In genomic region chr1:113812661-113813135, GRCh38 we compare ENCODE assay signal across 8 cellular contexts. TPM values are rescaled to one million over a fixed set of nuclear protein-coding genes. Genes with fewer than 3 reads are reported as not detected.
A peak's percentile ranks its signal among the peaks of the same experiment; 100 is the strongest.
DNase-seq lines count a peak whose midpoint lies in the region; FAIRE-seq and TF ChIP-seq lines count a peak whose summit lies in the region.

No MANE protein-coding gene starts in this region.

- H3K4me3 Mint-ChIP-seq in neural crest cell: peak overlapping the region; percentile 96

- H3K27me3 ChIP-seq in endothelial cell of umbilical vein (ENCODE audit: control insufficient read depth in 2 of 2, insufficient read depth in 2 of 2, low read length in 2 of 2): no peaks in the 10 kb centered on the region

- TF ChIP-seq CTCF in endothelial cell of umbilical vein (IDR thresholded peaks at IDR 0.05; ENCODE audit: extremely low read depth in 1 of 2, insufficient read depth in 1 of 2, low read depth in 1 of 2, low read length in 2 of 2): no peak
- peak; percentile 20 for TF ChIP-seq CTCF in neural crest cell (conservative IDR thresholded peaks at IDR 0.05)

- intact Hi-C loops in endothelial cell of umbilical vein (cut with micrococcal nuclease): loop anchor here (1.0 to 5.0 kb wide), 7 partner anchors 53 to 1095 kb away; partner anchors contain the start of genes DCLRE1B, HIPK1, MAGI3 and PHTF1

- no peaks in the 10 kb centered on the region for H3K9me3 ChIP-seq in endothelial cell of umbilical vein (replicated peaks; ENCODE audit: control insufficient read depth, insufficient read depth, low read length)

- no peaks in the 10 kb centered on the region for H3K27me3 Mint-ChIP-seq in neural crest cell (ENCODE audit: low read depth)

- H3K4me1 ChIP-seq in endothelial cell of umbilical vein (ENCODE audit: control insufficient read depth, extremely low read depth, insufficient read depth, low read length): peaks cover 26% of the 10 kb centered on the region

- peaks cover 2% of the 10 kb centered on the region for H3K9me3 Mint-ChIP-seq in neural crest cell

- peak overlapping the region; percentile 14 for H2AFZ ChIP-seq in endothelial cell of umbilical vein (ENCODE audit: low read depth, low read length)

- DNase-seq in DMS 273 (lab: John Stamatoyannopoulos, UW; ENCODE audit: unreplicated experiment) (peak; percentile 48), DMS 273 treated with DMSO at 0.1 percent for 48 hours (lab: John Stamatoyannopoulos, UW) (no peak), SHP77 treated with DMSO at 0.1 percent for 48 hours (lab: John Stamatoyannopoulos, UW) (peak; percentile 59), endothelial cell of umbilical vein (ENCODE audit: low read depth, low spot score) (no peak), neural crest cell (ENCODE audit: low read depth, low spot score) (no peak), NCI-H1694 treated with DMSO at 0.1 percent for 48 hours (lab: John Stamatoyannopoulos, UW) (no peak), HUDEP-2 (lab: John Stamatoyannopoulos, UW; ENCODE audit: unreplicated experiment in 76 of 76) (no peak), superior temporal gyrus (ENCODE audit: extremely low spot score) (no peak)

- POLR2A ChIA-PET in endothelial cell of umbilical vein (lab: Charles Lee): interaction anchor here (1.0 to 2.0 kb wide), 3 partner anchors 53 to 118 kb away, joined by 3 to 7 read pairs (median 5); partner anchors contain the start of genes AP4B1 and DCLRE1B

- no peaks in the 10 kb centered on the region for H3K36me3 ChIP-seq in endothelial cell of umbilical vein (ENCODE audit: control insufficient read depth in 2 of 2, extremely low read depth in 1 of 2, insufficient read depth in 2 of 2, low read length in 2 of 2)

- FAIRE-seq in endothelial cell of umbilical vein (lab: Jason Lieb, UNC): no peak

- no peaks in the 10 kb centered on the region for H4K20me1 ChIP-seq in endothelial cell of umbilical vein (replicated peaks; ENCODE audit: control insufficient read depth, extremely low read depth, insufficient read depth, low read length)

- H3K27ac Mint-ChIP-seq in neural crest cell (ENCODE audit: unreplicated experiment): peak overlapping the region; percentile 98

- H3K27ac ChIP-seq in endothelial cell of umbilical vein (ENCODE audit: insufficient read depth, low read depth, low read length): peak overlapping the region; percentile 81

- dilution Hi-C loops in endothelial cell of umbilical vein (cut with MboI; ENCODE audit: extremely low pct_ligation_motif_present, low sequenced_read_pairs): no loop called here

- peak overlapping the region; percentile 92 for H3K4me2 ChIP-seq in endothelial cell of umbilical vein (ENCODE audit: insufficient read depth, low read length)

- H3K9me1 ChIP-seq in endothelial cell of umbilical vein (replicated peaks; ENCODE audit: control insufficient read depth, extremely low read depth, insufficient read depth, low read length): no peaks in the 10 kb centered on the region

- H3K4me1 Mint-ChIP-seq in neural crest cell: peaks cover 28% of the 10 kb centered on the region

- peaks cover 40% of the 10 kb centered on the region for H3K79me2 ChIP-seq in endothelial cell of umbilical vein (ENCODE audit: control insufficient read depth, insufficient read depth, low read length)

- CTCF ChIA-PET in endothelial cell of umbilical vein (lab: Charles Lee): interaction anchor here (0.6 to 1.4 kb wide), 4 partner anchors 20 to 740 kb away, joined by 3 to 6 read pairs (median 4); partner anchors contain the start of genes HIPK1 and LRIG2

- peaks cover 4% of the 10 kb centered on the region for H3K36me3 Mint-ChIP-seq in neural crest cell (ENCODE audit: low read depth)

- no peak for TF ChIP-seq POLR2A in endothelial cell of umbilical vein (IDR thresholded peaks at IDR 0.05; ENCODE audit: low read depth, low read length)

- peak overlapping the region; percentile 33 to 72 (median 36) for H3K4me3 ChIP-seq in endothelial cell of umbilical vein (replicated peaks in 1 of 3; ENCODE audit: insufficient read depth in 1 of 3, low read depth in 1 of 3, low read length in 3 of 3)

- TSS peak; percentile 98 for BruUV-seq in endothelial cell of umbilical vein (replicated peaks; lab: Mats Ljungman, UMichigan)

- H3K9ac ChIP-seq in endothelial cell of umbilical vein (replicated peaks; ENCODE audit: extremely low read depth, insufficient read depth, low read length): peak overlapping the region; percentile 85

TF ChIP-seq in endothelial cell of umbilical vein, 7 proteins besides CTCF, POLR2A, EP300 and RAD21:
- no peak for TF ChIP-seq MYC (IDR thresholded peaks at IDR 0.05; ENCODE audit: low read depth, low read length)
- TF ChIP-seq MAX (IDR thresholded peaks at IDR 0.05; ENCODE audit: insufficient read depth, insufficient read length): no peak
- TF ChIP-seq GATA2 (IDR thresholded peaks at IDR 0.05; ENCODE audit: insufficient read depth, insufficient read length, low read depth, low read length): no peak
- no peak for TF ChIP-seq POLR2AphosphoS5 (IDR thresholded peaks at IDR 0.05; ENCODE audit: insufficient read depth, low read depth, low read length)
- TF ChIP-seq EZH2 (IDR thresholded peaks at IDR 0.05; ENCODE audit: borderline replicate concordance, low read depth, low read length, severe bottlenecking): no peak

RNA-seq across cellular contexts. Expression of gene RSBN1, which starts 0.4 kb away (rescaled TPM):
- total RNA-seq in endothelial cell of umbilical vein (10.8 and 13.4 TPM in 2 replicates), neural crest cell (26.8 and 31.1 TPM in 2 replicates)
- 3.5 and 4.0 TPM in 2 replicates for polyA plus RNA-seq in endothelial cell of umbilical vein
- polyA plus RNA-seq in endothelial cell of umbilical vein (2011; cell fraction: cytosol; rRNA removed): 3.9 and 4.3 TPM in 2 replicates
- polyA plus RNA-seq in endothelial cell of umbilical vein (2011; cell fraction: nucleus; rRNA removed): 8.4 and 10.5 TPM in 2 replicates
- 6.1 and 7.7 TPM in 2 replicates for polyA plus RNA-seq in endothelial cell of umbilical vein (2012)
- 10.4 and 15.9 TPM in 2 replicates for polyA minus RNA-seq in endothelial cell of umbilical vein
- 12.6 TPM for polyA minus RNA-seq in endothelial cell of umbilical vein (2011; cell fraction: cytosol; rRNA and poly(A)+ RNA removed)
- polyA minus RNA-seq in endothelial cell of umbilical vein (2011; cell fraction: nucleus; rRNA and poly(A)+ RNA removed): 12.1 and 15.1 TPM in 2 replicates

RNA-seq across cellular contexts. Expression of gene PHTF1, which starts 53.4 kb away (rescaled TPM):
- total RNA-seq in endothelial cell of umbilical vein (62.6 and 68.7 TPM in 2 replicates), neural crest cell (48.5 and 50.2 TPM in 2 replicates)
- 20.3 and 26.3 TPM in 2 replicates for polyA plus RNA-seq in endothelial cell of umbilical vein
- 20.3 and 21.4 TPM in 2 replicates for polyA plus RNA-seq in endothelial cell of umbilical vein (2011; cell fraction: cytosol; rRNA removed)
- 33.4 and 45.5 TPM in 2 replicates for polyA plus RNA-seq in endothelial cell of umbilical vein (2011; cell fraction: nucleus; rRNA removed)
- 31.9 and 51.6 TPM in 2 replicates for polyA plus RNA-seq in endothelial cell of umbilical vein (2012)
- 42.6 and 45.2 TPM in 2 replicates for polyA minus RNA-seq in endothelial cell of umbilical vein
- 13.9 TPM for polyA minus RNA-seq in endothelial cell of umbilical vein (2011; cell fraction: cytosol; rRNA and poly(A)+ RNA removed)
- polyA minus RNA-seq in endothelial cell of umbilical vein (2011; cell fraction: nucleus; rRNA and poly(A)+ RNA removed): 71.7 and 75.0 TPM in 2 replicates

RNA-seq across cellular contexts. Expression of gene PTPN22, which starts 58.8 kb away (rescaled TPM):
- total RNA-seq in endothelial cell of umbilical vein (not detected in 2 replicates), neural crest cell (not detected in 2 replicates)
- polyA plus RNA-seq in endothelial cell of umbilical vein: not detected in 2 replicates
- polyA plus RNA-seq in endothelial cell of umbilical vein (2011; cell fraction: cytosol; rRNA removed): 0.05 and 0.08 TPM in 2 replicates
- polyA plus RNA-seq in endothelial cell of umbilical vein (2011; cell fraction: nucleus; rRNA removed): 0.10 and 0.24 TPM in 2 replicates
- polyA plus RNA-seq in endothelial cell of umbilical vein (2012): 3.7 and 6.4 TPM in 2 replicates
- polyA minus RNA-seq in endothelial cell of umbilical vein: 0.11 TPM in 1 of 2 replicates, not detected in the other
- not detected for polyA minus RNA-seq in endothelial cell of umbilical vein (2011; cell fraction: cytosol; rRNA and poly(A)+ RNA removed)
- polyA minus RNA-seq in endothelial cell of umbilical vein (2011; cell fraction: nucleus; rRNA and poly(A)+ RNA removed): not detected in 2 replicates

Comparison
In these comparisons a context has a peak if more than half of its experiments do, and no peak if none do; other contexts are left out.
1. DNase-seq: peak in DMS 273 (single experiment) and SHP77 treated with DMSO at 0.1 percent for 48 hours (single experiment); none in DMS 273 treated with DMSO at 0.1 percent for 48 hours (single experiment), endothelial cell of umbilical vein (single experiment), neural crest cell (single experiment), NCI-H1694 treated with DMSO at 0.1 percent for 48 hours (single experiment), HUDEP-2 (0 of 76) and superior temporal gyrus (single experiment).